In genomic region chr12:76820888-76821482, GRCh38 we compare ENCODE assay signal across 9 cellular contexts. TPM values are rescaled to one million over a fixed set of nuclear protein-coding genes. Genes with fewer than 3 reads are reported as not detected.
DNase-seq lines count a peak whose midpoint lies in the region; ATAC-seq and TF ChIP-seq lines count a peak whose summit lies in the region.
"Had no signal": no experiment of that assay in that cellular context is flagged by ENCODE, and none has a peak within 500 bp of the region (broad histone marks: within the 10 kb centered on the region; RNA-seq: fewer than 3 reads in every experiment).

No MANE protein-coding gene starts in this region.

- intact Hi-C loops in activated T-helper 1 cell treated with anti-CD3 and anti-CD28 coated beads, Interleukin-12 subunit alpha, Interleukin-12 subunit beta, Interleukin-2, Interleukin-4 antibody, amounts not matched to agents 30 ng/mL and 10 ng/mL and 1 ng/mL, durations not matched to agents 14 hours and 24 hours and 36 hours (cut with micrococcal nuclease) = no loop called here

- no peaks in the 10 kb centered on the region for H3K27me3 Mint-ChIP-seq in stimulated activated naive B cell treated with anti-CD40 and anti-IgM and Interleukin-4, amounts not matched to agents 10 μg/mL and 1 μg/mL and 100 μg/mL, for 72 hours
- H3K27me3 Mint-ChIP-seq in activated T-helper 1 cell treated with anti-CD3 and anti-CD28 coated beads, Interleukin-12 subunit alpha, Interleukin-12 subunit beta, Interleukin-2, Interleukin-4 antibody, amounts not matched to agents 30 ng/mL and 10 ng/mL and 1 ng/mL, durations not matched to agents 14 hours and 24 hours and 36 hours (ENCODE audit: insufficient read depth) = no peaks in the 10 kb centered on the region

- no peaks in the 10 kb centered on the region for H3K4me1 ChIP-seq in KMS-11 (ENCODE audit: low read depth, poor library complexity, severe bottlenecking)

- no peaks in the 10 kb centered on the region for H3K36me3 ChIP-seq in KMS-11 (ENCODE audit: insufficient read depth)

- peaks cover 2 to 19% of the 10 kb centered on the region in 2 donors for H3K36me3 Mint-ChIP-seq in stimulated activated naive B cell treated with anti-CD40 and anti-IgM and Interleukin-4, amounts not matched to agents 10 μg/mL and 1 μg/mL and 100 μg/mL, for 72 hours
- no peaks in the 10 kb centered on the region for H3K36me3 Mint-ChIP-seq in activated T-helper 1 cell treated with anti-CD3 and anti-CD28 coated beads, Interleukin-12 subunit alpha, Interleukin-12 subunit beta, Interleukin-2, Interleukin-4 antibody, amounts not matched to agents 30 ng/mL and 10 ng/mL and 1 ng/mL, durations not matched to agents 14 hours and 24 hours and 36 hours (ENCODE audit: low read depth)

- H4K20me1 ChIP-seq in KMS-11 (ENCODE audit: insufficient read depth) = no peaks in the 10 kb centered on the region

- no peaks in the 10 kb centered on the region for H3K27me3 ChIP-seq in KMS-11 (ENCODE audit: insufficient read depth, low read depth)
- H3K27me3 ChIP-seq: neutrophil had no signal

- H3K79me2 ChIP-seq in KMS-11 (ENCODE audit: insufficient read depth, low read depth) = no peaks in the 10 kb centered on the region

- no peaks in the 10 kb centered on the region for H3K9me3 Mint-ChIP-seq in stimulated activated naive B cell treated with anti-CD40 and anti-IgM and Interleukin-4, amounts not matched to agents 10 μg/mL and 1 μg/mL and 100 μg/mL, for 72 hours
- no peaks in the 10 kb centered on the region for H3K9me3 Mint-ChIP-seq in activated T-helper 1 cell treated with anti-CD3 and anti-CD28 coated beads, Interleukin-12 subunit alpha, Interleukin-12 subunit beta, Interleukin-2, Interleukin-4 antibody, amounts not matched to agents 30 ng/mL and 10 ng/mL and 1 ng/mL, durations not matched to agents 14 hours and 24 hours and 36 hours

- H3K27ac ChIP-seq in KMS-11 = no peak overlapping the region
- H3K27ac ChIP-seq: neutrophil had no signal

- H3K4me3 Mint-ChIP-seq in stimulated activated naive B cell treated with anti-CD40 and anti-IgM and Interleukin-4, amounts not matched to agents 10 μg/mL and 1 μg/mL and 100 μg/mL, for 72 hours = no peak overlapping the region
- H3K4me3 Mint-ChIP-seq in activated T-helper 1 cell treated with anti-CD3 and anti-CD28 coated beads, Interleukin-12 subunit alpha, Interleukin-12 subunit beta, Interleukin-2, Interleukin-4 antibody, amounts not matched to agents 30 ng/mL and 10 ng/mL and 1 ng/mL, durations not matched to agents 14 hours and 24 hours and 36 hours = no peak overlapping the region

- H3K4me2 ChIP-seq in KMS-11 = no peak overlapping the region

- H3K4me3 ChIP-seq in KMS-11 (IDR thresholded peaks at IDR 0.05; ENCODE audit: insufficient read depth, low read depth, low read length) = no peak overlapping the region

- peak; percentile 44; the same call in 1 of the 2 replicates for TF ChIP-seq CTCF in KMS-11 (conservative IDR thresholded peaks at IDR 0.05; ENCODE audit: low read depth, low read length)

- DNase-seq in EH (ENCODE audit: low read depth) (peak; percentile 55), astrocyte of the hippocampus (ENCODE audit: low read depth, low spot score) (peak; percentile 51), left kidney (ENCODE audit: low read depth, low spot score) (peak; percentile 46)
- no peak for DNase-seq in stimulated activated naive B cell treated with anti-CD40 and anti-IgM and Interleukin-4, amounts not matched to agents 10 μg/mL and 1 μg/mL and 100 μg/mL, for 72 hours
- DNase-seq in activated T-helper 1 cell treated with anti-CD3 and anti-CD28 coated beads, Interleukin-12 subunit alpha, Interleukin-12 subunit beta, Interleukin-2, Interleukin-4 antibody, amounts not matched to agents 30 ng/mL and 10 ng/mL and 1 ng/mL, durations not matched to agents 14 hours and 24 hours and 36 hours (ENCODE audit: low spot score) = no peak

- no peak overlapping the region for H3K27ac Mint-ChIP-seq in stimulated activated naive B cell treated with anti-CD40 and anti-IgM and Interleukin-4, amounts not matched to agents 10 μg/mL and 1 μg/mL and 100 μg/mL, for 72 hours
- H3K27ac Mint-ChIP-seq in activated T-helper 1 cell treated with anti-CD3 and anti-CD28 coated beads, Interleukin-12 subunit alpha, Interleukin-12 subunit beta, Interleukin-2, Interleukin-4 antibody, amounts not matched to agents 30 ng/mL and 10 ng/mL and 1 ng/mL, durations not matched to agents 14 hours and 24 hours and 36 hours = no peak overlapping the region

- no peak overlapping the region for H2AFZ ChIP-seq in KMS-11 (ENCODE audit: low read depth)

- ATAC-seq in HG02642 (IDR thresholded peaks at IDR 0.05; ENCODE audit: poor library complexity, unreplicated experiment) = no peak
- ATAC-seq in HG03097 (IDR thresholded peaks at IDR 0.05; ENCODE audit: low FRiP score, unreplicated experiment) = no peak
- ATAC-seq in stimulated activated naive B cell treated with anti-CD40 and anti-IgM and Interleukin-4, amounts not matched to agents 10 μg/mL and 1 μg/mL and 100 μg/mL, for 72 hours (replicated peaks) = no peak

- no peak overlapping the region for H3K9ac ChIP-seq in KMS-11

- H3K4me1 Mint-ChIP-seq in stimulated activated naive B cell treated with anti-CD40 and anti-IgM and Interleukin-4, amounts not matched to agents 10 μg/mL and 1 μg/mL and 100 μg/mL, for 72 hours = no peaks in the 10 kb centered on the region
- H3K4me1 Mint-ChIP-seq in activated T-helper 1 cell treated with anti-CD3 and anti-CD28 coated beads, Interleukin-12 subunit alpha, Interleukin-12 subunit beta, Interleukin-2, Interleukin-4 antibody, amounts not matched to agents 30 ng/mL and 10 ng/mL and 1 ng/mL, durations not matched to agents 14 hours and 24 hours and 36 hours (ENCODE audit: low read depth) = no peaks in the 10 kb centered on the region

RNA-seq across cellular contexts. Expression of gene ZDHHC17, which starts 57.1 kb away (rescaled TPM):
- 23.3 and 32.3 TPM in 2 replicates for total RNA-seq in activated T-helper 1 cell treated with anti-CD3 and anti-CD28 coated beads, Interleukin-12 subunit alpha, Interleukin-12 subunit beta, Interleukin-2, Interleukin-4 antibody, amounts not matched to agents 30 ng/mL and 10 ng/mL and 1 ng/mL, durations not matched to agents 14 hours and 24 hours and 36 hours

RNA-seq across cellular contexts. Expression of gene CSRP2, which starts 57.8 kb away (rescaled TPM):
- total RNA-seq in activated T-helper 1 cell treated with anti-CD3 and anti-CD28 coated beads, Interleukin-12 subunit alpha, Interleukin-12 subunit beta, Interleukin-2, Interleukin-4 antibody, amounts not matched to agents 30 ng/mL and 10 ng/mL and 1 ng/mL, durations not matched to agents 14 hours and 24 hours and 36 hours = 0.36 and 0.96 TPM in 2 replicates

Comparison
In these comparisons a context has a peak if more than half of its experiments do, and no peak if none do; other contexts are left out.
1. DNase-seq: peak in EH (single experiment), astrocyte of the hippocampus (single experiment) and left kidney (single experiment); none in stimulated activated naive B cell treated with anti-CD40 and anti-IgM and Interleukin-4, amounts not matched to agents 10 μg/mL and 1 μg/mL and 100 μg/mL, for 72 hours (single experiment) and activated T-helper 1 cell treated with anti-CD3 and anti-CD28 coated beads, Interleukin-12 subunit alpha, Interleukin-12 subunit beta, Interleukin-2, Interleukin-4 antibody, amounts not matched to agents 30 ng/mL and 10 ng/mL and 1 ng/mL, durations not matched to agents 14 hours and 24 hours and 36 hours (single experiment).